Comparison of ENCODE assay signal across 8 cellular contexts in genomic region chr12:8823565-8824300, GRCh38. TPM values are rescaled to one million over a fixed set of nuclear protein-coding genes. Genes with fewer than 3 reads are reported as not detected.
DNase-seq lines count a peak whose midpoint lies in the region; ATAC-seq and TF ChIP-seq lines count a peak whose summit lies in the region.

No MANE protein-coding gene starts in this region.

- no peaks in the 10 kb centered on the region for H3K36me3 ChIP-seq in SJCRH30
- no peaks in the 10 kb centered on the region for H3K36me3 ChIP-seq in effector memory CD4-positive, alpha-beta T cell (ENCODE audit: control insufficient read depth, insufficient read depth, low read length)

- peak; percentile 84 for ATAC-seq in sciatic nerve
- ATAC-seq in GM19328 (IDR thresholded peaks at IDR 0.05; ENCODE audit: unreplicated experiment), result no peak
- ATAC-seq in HG03460 (IDR thresholded peaks at IDR 0.05; ENCODE audit: unreplicated experiment), result no peak

- intact Hi-C loops in sciatic nerve (cut with DNase I), result no loop called here

- DNase-seq in SJCRH30, result peak; percentile 56 to 79
- DNase-seq in foreskin melanocyte, result peak; percentile 3
- DNase-seq in sciatic nerve (ENCODE audit: low spot score), result no peak
- DNase-seq in NOMO-1 (lab: John Stamatoyannopoulos, UW; ENCODE audit: unreplicated experiment in 2 of 2), result no peak
- DNase-seq in effector memory CD4-positive, alpha-beta T cell, result no peak

- peak; percentile 27; the same call in 1 of the 2 replicates for TF ChIP-seq CTCF in GM12874 (IDR thresholded peaks at IDR 0.05; ENCODE audit: insufficient read depth, low read depth, low read length)

- 0 out of 2 replicates have a peak, but pooled peaks cover 3% of the 10 kb centered on the region for H3K4me1 ChIP-seq in SJCRH30
- no peaks in the 10 kb centered on the region for H3K4me1 ChIP-seq in effector memory CD4-positive, alpha-beta T cell (ENCODE audit: control insufficient read depth, insufficient read depth, low read length, poor library complexity, severe bottlenecking)

- no peak overlapping the region for H3K27ac ChIP-seq in SJCRH30
- no peak overlapping the region for H3K27ac ChIP-seq in effector memory CD4-positive, alpha-beta T cell (ENCODE audit: insufficient read depth, low read length, poor library complexity, severe bottlenecking)

- H3K4me3 ChIP-seq in SJCRH30, result no peak overlapping the region
- H3K4me3 ChIP-seq in effector memory CD4-positive, alpha-beta T cell (ENCODE audit: insufficient read depth, low read depth, low read length, poor library complexity, severe bottlenecking), result no peak overlapping the region

- no peaks in the 10 kb centered on the region; the same call in 1 of the 2 replicates for H3K9me3 ChIP-seq in SJCRH30 (replicated peaks)
- H3K9me3 ChIP-seq in effector memory CD4-positive, alpha-beta T cell (ENCODE audit: control insufficient read depth, low read length), result no peaks in the 10 kb centered on the region

- H3K27me3 ChIP-seq in SJCRH30, result peaks cover 5% of the 10 kb centered on the region; the same call in 1 of the 2 replicates
- no peaks in the 10 kb centered on the region for H3K27me3 ChIP-seq in effector memory CD4-positive, alpha-beta T cell (replicated peaks; ENCODE audit: control insufficient read depth, insufficient read depth, low read length, poor library complexity, severe bottlenecking)

RNA-seq across cellular contexts. Expression of gene A2ML1, which starts 1.3 kb away (rescaled TPM):
- not detected in 2 replicates for total RNA-seq in SJCRH30 (2014; rRNA removed; shearing (Covaris generic))
- 13.6 TPM for total RNA-seq in sciatic nerve

Comparison
In these comparisons a context has a peak if more than half of its experiments do, and no peak if none do; other contexts are left out.
1. DNase-seq: peak in SJCRH30 (2 of 2) and foreskin melanocyte (single experiment); none in sciatic nerve (single experiment), NOMO-1 (0 of 2) and effector memory CD4-positive, alpha-beta T cell (0 of 3).
2. RNA of gene A2ML1, which starts 1.3 kb away (total RNA-seq): 13.6 TPM in sciatic nerve (single experiment); not detected in SJCRH30; every median in the first group is over 10 times any median in the second.